Comparison of ENCODE assay signal across 1 cellular context in the genomic region with DNA sequence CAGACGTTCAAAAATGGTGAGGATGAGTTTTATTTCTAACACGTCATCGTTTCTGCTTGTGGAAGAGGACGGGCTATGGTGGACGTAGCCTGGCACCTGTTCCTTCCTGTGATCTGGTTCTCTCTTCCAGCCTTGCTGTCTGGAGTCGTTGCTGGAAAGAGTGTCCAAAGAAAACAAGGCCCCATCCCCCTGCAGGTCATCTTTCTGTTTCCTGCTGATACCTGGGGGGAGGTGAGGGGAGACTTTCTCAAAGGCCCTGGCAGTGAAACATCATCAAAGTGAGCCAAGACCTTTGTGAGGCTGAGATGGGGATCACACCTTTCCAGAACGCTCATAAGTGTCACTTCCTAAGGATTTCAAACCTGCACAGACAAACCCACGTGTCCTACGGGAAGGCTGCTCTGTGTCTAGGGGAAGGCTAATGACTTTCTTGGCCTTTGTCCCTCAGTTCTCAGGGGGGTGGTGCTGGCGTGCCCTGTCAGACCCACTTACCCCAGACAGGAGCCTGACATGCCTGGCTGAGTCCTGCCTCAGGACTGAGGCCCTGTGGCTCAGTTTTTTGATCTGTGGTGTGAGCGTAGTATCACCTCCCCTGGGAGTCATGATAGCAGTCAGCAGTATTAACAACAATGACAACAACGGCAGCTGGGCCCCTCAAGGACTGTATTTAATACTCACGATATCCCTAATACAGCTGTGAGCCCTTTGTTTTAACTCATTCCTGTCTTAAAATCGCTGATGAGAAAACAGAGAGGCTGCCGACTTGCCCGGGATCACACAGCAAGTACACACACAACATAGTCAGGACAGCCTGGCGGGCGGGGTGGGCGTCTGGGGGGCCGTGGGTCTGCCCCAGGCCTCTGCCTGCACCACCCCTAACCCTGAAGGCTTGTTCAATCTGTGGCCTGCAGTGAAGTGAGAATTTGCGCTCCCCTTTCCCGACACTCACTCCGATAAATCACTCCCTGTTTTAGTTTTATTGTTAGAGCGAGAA.
TF ChIP-seq lines count a peak whose summit lies in the region.

No MANE protein-coding gene starts in this region.

TF ChIP-seq in HepG2, 621 proteins besides CTCF, POLR2A, EP300 and RAD21 (continued from another document):
- TF ChIP-seq, protein P1, sequence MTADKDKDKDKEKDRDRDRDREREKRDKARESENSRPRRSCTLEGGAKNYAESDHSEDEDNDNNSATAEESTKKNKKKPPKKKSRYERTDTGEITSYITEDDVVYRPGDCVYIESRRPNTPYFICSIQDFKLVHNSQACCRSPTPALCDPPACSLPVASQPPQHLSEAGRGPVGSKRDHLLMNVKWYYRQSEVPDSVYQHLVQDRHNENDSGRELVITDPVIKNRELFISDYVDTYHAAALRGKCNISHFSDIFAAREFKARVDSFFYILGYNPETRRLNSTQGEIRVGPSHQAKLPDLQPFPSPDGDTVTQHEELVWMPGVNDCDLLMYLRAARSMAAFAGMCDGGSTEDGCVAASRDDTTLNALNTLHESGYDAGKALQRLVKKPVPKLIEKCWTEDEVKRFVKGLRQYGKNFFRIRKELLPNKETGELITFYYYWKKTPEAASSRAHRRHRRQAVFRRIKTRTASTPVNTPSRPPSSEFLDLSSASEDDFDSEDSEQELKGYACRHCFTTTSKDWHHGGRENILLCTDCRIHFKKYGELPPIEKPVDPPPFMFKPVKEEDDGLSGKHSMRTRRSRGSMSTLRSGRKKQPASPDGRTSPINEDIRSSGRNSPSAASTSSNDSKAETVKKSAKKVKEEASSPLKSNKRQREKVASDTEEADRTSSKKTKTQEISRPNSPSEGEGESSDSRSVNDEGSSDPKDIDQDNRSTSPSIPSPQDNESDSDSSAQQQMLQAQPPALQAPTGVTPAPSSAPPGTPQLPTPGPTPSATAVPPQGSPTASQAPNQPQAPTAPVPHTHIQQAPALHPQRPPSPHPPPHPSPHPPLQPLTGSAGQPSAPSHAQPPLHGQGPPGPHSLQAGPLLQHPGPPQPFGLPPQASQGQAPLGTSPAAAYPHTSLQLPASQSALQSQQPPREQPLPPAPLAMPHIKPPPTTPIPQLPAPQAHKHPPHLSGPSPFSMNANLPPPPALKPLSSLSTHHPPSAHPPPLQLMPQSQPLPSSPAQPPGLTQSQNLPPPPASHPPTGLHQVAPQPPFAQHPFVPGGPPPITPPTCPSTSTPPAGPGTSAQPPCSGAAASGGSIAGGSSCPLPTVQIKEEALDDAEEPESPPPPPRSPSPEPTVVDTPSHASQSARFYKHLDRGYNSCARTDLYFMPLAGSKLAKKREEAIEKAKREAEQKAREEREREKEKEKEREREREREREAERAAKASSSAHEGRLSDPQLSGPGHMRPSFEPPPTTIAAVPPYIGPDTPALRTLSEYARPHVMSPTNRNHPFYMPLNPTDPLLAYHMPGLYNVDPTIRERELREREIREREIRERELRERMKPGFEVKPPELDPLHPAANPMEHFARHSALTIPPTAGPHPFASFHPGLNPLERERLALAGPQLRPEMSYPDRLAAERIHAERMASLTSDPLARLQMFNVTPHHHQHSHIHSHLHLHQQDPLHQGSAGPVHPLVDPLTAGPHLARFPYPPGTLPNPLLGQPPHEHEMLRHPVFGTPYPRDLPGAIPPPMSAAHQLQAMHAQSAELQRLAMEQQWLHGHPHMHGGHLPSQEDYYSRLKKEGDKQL (CRISPR knock-in tag; IDR thresholded peaks at IDR 0.05; ENCODE audit: low read depth) = no peak
- TF ChIP-seq ZNF768 (CRISPR knock-in tag; IDR thresholded peaks at IDR 0.05) = peak; percentile 89
- no peak for TF ChIP-seq HNF4A (CRISPR knock-in tag; IDR thresholded peaks at IDR 0.05)
- TF ChIP-seq MEIS1 (CRISPR knock-in tag; IDR thresholded peaks at IDR 0.05; ENCODE audit: borderline replicate concordance) = no peak
- TF ChIP-seq, protein P2, sequence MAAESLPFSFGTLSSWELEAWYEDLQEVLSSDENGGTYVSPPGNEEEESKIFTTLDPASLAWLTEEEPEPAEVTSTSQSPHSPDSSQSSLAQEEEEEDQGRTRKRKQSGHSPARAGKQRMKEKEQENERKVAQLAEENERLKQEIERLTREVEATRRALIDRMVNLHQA (CRISPR knock-in tag; IDR thresholded peaks at IDR 0.05) = no peak
TF ChIP-seq in HepG2: peak in this region for 1.
